26 cellular contexts compared by ENCODE assay signal in the genomic region with DNA sequence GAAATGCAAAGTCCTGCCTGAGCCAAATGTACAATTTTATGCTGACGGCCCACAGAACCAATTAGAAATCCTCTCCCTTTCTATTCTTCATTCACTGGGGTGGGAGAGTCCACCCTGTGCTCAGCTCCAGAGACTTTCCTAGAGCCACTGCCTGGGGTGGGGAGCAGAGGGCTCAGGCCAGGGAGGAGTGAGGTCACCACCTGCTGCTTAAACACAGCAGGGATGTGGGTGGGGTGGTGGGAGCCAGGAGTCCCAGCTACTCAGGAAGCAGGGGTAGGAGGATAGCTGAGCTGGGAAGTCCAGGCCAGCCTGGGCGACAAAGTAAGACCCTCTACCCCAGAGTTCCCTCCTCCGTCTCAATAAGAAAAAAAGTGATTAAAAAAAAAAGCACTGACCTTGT. TPM values are rescaled to one million over a fixed set of nuclear protein-coding genes. Genes with fewer than 3 reads are reported as not detected.
DNase-seq lines count a peak whose midpoint lies in the region; ATAC-seq and TF ChIP-seq lines count a peak whose summit lies in the region.
"Had no signal": no experiment of that assay in that cellular context is flagged by ENCODE, and none has a peak within 500 bp of the region (broad histone marks: within the 10 kb centered on the region; RNA-seq: fewer than 3 reads in every experiment).

No MANE protein-coding gene starts in this region.

- CTCF ChIA-PET in MCF 10A (lab: Yijun Ruan, JAX) (interaction anchor here (0.6 to 0.7 kb wide), 3 partner anchors 11 to 116 kb away, joined by 3 to 4 read pairs (median 3); no protein-coding TSS in a partner anchor), mammary epithelial cell (lab: Charles Lee; ENCODE audit: low non-redundant PET) (interaction anchor here (0.5 kb wide), 1 partner anchor 81 kb away, joined by 3 read pairs; no protein-coding TSS in a partner anchor)

- dilution Hi-C loops in mammary epithelial cell (cut with HindIII; ENCODE audit: low sequenced_read_pairs), result no loop called here

- no peak overlapping the region for H2AFZ ChIP-seq in mammary epithelial cell (ENCODE audit: low read depth, low read length)

- H3K27ac Mint-ChIP-seq in MCF 10A (ENCODE audit: low read depth, unreplicated experiment), result peak overlapping the region; percentile 53
- peak overlapping the region; percentile 63 for H3K27ac Mint-ChIP-seq in type B pancreatic cell
- H3K27ac Mint-ChIP-seq: activated naive CD4-positive, alpha-beta T cell treated with anti-CD3 and anti-CD28 coated beads for 36 hours; activated T-cell treated with anti-CD3 and anti-CD28 coated beads, Interleukin-2, amount 50 U/mL, for 24 hours; B cell; IgD-negative memory B cell had no signal

- intact Hi-C loops in MCF 10A (cut with micrococcal nuclease), result no loop called here
- intact Hi-C loops in breast epithelium (cut with DNase I; ENCODE audit: low total_unique reads), result no loop called here
- intact Hi-C loops in mammary epithelial cell (cut with micrococcal nuclease), result no loop called here

- in situ Hi-C loops in mammary epithelial cell (cut with MboI; ENCODE audit: low sequenced_read_pairs in 2 of 2), result no loop called here

- H3K27me3 ChIP-seq in breast epithelium, result no peaks in the 10 kb centered on the region
- no peaks in the 10 kb centered on the region for H3K27me3 ChIP-seq in mammary epithelial cell (ENCODE audit: insufficient read depth, low read length)
- H3K27me3 ChIP-seq: ovary, tibial nerve had no signal

- no peaks in the 10 kb centered on the region for H3K9me3 Mint-ChIP-seq in MCF 10A (ENCODE audit: unreplicated experiment)
- H3K9me3 Mint-ChIP-seq in type B pancreatic cell, result peaks cover 4% of the 10 kb centered on the region

- no peaks in the 10 kb centered on the region for H3K9me3 ChIP-seq in breast epithelium
- no peaks in the 10 kb centered on the region for H3K9me3 ChIP-seq in mammary epithelial cell (replicated peaks; ENCODE audit: insufficient read depth, low read length)
- H3K9me3 ChIP-seq: ovary, tibial nerve had no signal

- H3K4me1 ChIP-seq in breast epithelium (no peaks in the 10 kb centered on the region), mammary epithelial cell (ENCODE audit: insufficient read depth, low read length) (peaks cover 28% of the 10 kb centered on the region)
- H3K4me1 ChIP-seq: tibial nerve had no signal

- peaks cover 35% of the 10 kb centered on the region for H3K36me3 Mint-ChIP-seq in MCF 10A (ENCODE audit: insufficient read depth, unreplicated experiment)
- peaks cover 41% of the 10 kb centered on the region for H3K36me3 Mint-ChIP-seq in type B pancreatic cell

- H3K9ac ChIP-seq in mammary epithelial cell (ENCODE audit: insufficient read depth, low read length), result no peak overlapping the region

- H4K20me1 ChIP-seq in mammary epithelial cell (ENCODE audit: insufficient read depth, low read length), result no peaks in the 10 kb centered on the region

- no peak overlapping the region for H3K4me2 ChIP-seq in mammary epithelial cell (ENCODE audit: insufficient read depth, low read depth, low read length)

- POLR2A ChIA-PET in MCF 10A (lab: Yijun Ruan, JAX), result no interaction called here

- ATAC-seq in GM18502 (IDR thresholded peaks at IDR 0.05; ENCODE audit: poor library complexity, unreplicated experiment), result no peak
- ATAC-seq: GM12878; stimulated activated naive CD8-positive, alpha-beta T cell treated with anti-CD3 and anti-CD28 coated beads, Interleukin-15, Interleukin-2, amounts not matched to agents 100 U/mL and 50 U/mL, for 24 hours had no signal

- peaks cover 30% of the 10 kb centered on the region for H3K4me1 Mint-ChIP-seq in MCF 10A (ENCODE audit: insufficient read depth, unreplicated experiment)
- H3K4me1 Mint-ChIP-seq in type B pancreatic cell (ENCODE audit: unreplicated experiment), result peaks cover 9% of the 10 kb centered on the region
- H3K4me1 Mint-ChIP-seq: B cell had no signal

- H3K4me3 Mint-ChIP-seq in MCF 10A (ENCODE audit: unreplicated experiment) (no peak overlapping the region), type B pancreatic cell (no peak overlapping the region)
- H3K4me3 Mint-ChIP-seq: activated naive CD4-positive, alpha-beta T cell treated with anti-CD3 and anti-CD28 coated beads for 36 hours; activated T-cell treated with anti-CD3 and anti-CD28 coated beads, Interleukin-2, amount 50 U/mL, for 24 hours; B cell; IgD-negative memory B cell had no signal

- no peaks in the 10 kb centered on the region for H3K27me3 Mint-ChIP-seq in MCF 10A (ENCODE audit: insufficient read depth, unreplicated experiment)
- H3K27me3 Mint-ChIP-seq in type B pancreatic cell, result no peaks in the 10 kb centered on the region
- H3K27me3 Mint-ChIP-seq: activated T-cell treated with anti-CD3 and anti-CD28 coated beads, Interleukin-2, amount 50 U/mL, for 24 hours; B cell; IgD-negative memory B cell had no signal

- H3K4me3 ChIP-seq in breast epithelium (no peak overlapping the region), mammary epithelial cell (replicated peaks in 1 of 3; ENCODE audit: insufficient read depth in 1 of 3, low read depth in 2 of 3, low read length in 3 of 3) (no peak overlapping the region)
- H3K4me3 ChIP-seq: GM12878, lung, ovary, tibial nerve had no signal

- no peak for TF ChIP-seq POLR2A in breast epithelium (IDR thresholded peaks at IDR 0.05)

- DNase-seq in MCF 10A (ENCODE audit: unreplicated experiment) (no peak), breast epithelium (ENCODE audit: low spot score in 2 of 2) (no peak), mammary epithelial cell (no peak), kidney tubule cell (ENCODE audit: low spot score) (peak; percentile 73), type B pancreatic cell (ENCODE audit: extremely low spot score, unreplicated experiment) (no peak), NCI-H2029 treated with DMSO at 0.1 percent for 48 hours (lab: John Stamatoyannopoulos, UW) (no peak), SIG-M5 (lab: John Stamatoyannopoulos, UW) (no peak)
- DNase-seq: 8988T; activated naive CD4-positive, alpha-beta T cell treated with anti-CD3 and anti-CD28 coated beads for 36 hours; activated T-cell treated with anti-CD3 and anti-CD28 coated beads, Interleukin-2, amount 50 U/mL, for 24 hours; COR-L47; DMS79; NCI-H1436 treated with DMSO at 0.1 percent for 48 hours; NCI-H2171; Right ventricle myocardium superior; stimulated activated CD4-positive, alpha-beta T cell treated with anti-CD3 and anti-CD28 coated beads, Interleukin-12 subunit alpha, Interleukin-12 subunit beta, amount 100 ng/mL, for 4 hours; stimulated activated CD4-positive, alpha-beta T cell treated with anti-CD3 and anti-CD28 coated beads, Interleukin-4, amount 100 ng/mL, for 4 hours; stimulated activated naive CD8-positive, alpha-beta T cell treated with anti-CD3 and anti-CD28 coated beads, Interleukin-15, Interleukin-2, amounts not matched to agents 100 U/mL and 50 U/mL, for 24 hours had no signal

- no peaks in the 10 kb centered on the region for H3K36me3 ChIP-seq in breast epithelium
- H3K36me3 ChIP-seq in mammary epithelial cell (ENCODE audit: insufficient read depth, low read length), result peaks cover 8% of the 10 kb centered on the region
- H3K36me3 ChIP-seq: ovary had no signal

- H3K79me2 ChIP-seq in mammary epithelial cell (ENCODE audit: insufficient read depth, low read length), result peaks cover 53% of the 10 kb centered on the region

- BruUV-seq in MCF 10A (replicated peaks; lab: Mats Ljungman, UMichigan) (TSS peak; percentile 59), mammary epithelial cell (replicated peaks; lab: Mats Ljungman, UMichigan) (TSS peak; percentile 47)

- WGBS in mammary epithelial cell (ENCODE audit: low coverage, missing lambda C conversion rate), result 90% methylated on average over 3 of the region's 3 CpGs

- H3K27ac ChIP-seq in breast epithelium (no peak overlapping the region), mammary epithelial cell (ENCODE audit: insufficient read depth, low read depth, low read length) (no peak overlapping the region)
- H3K27ac ChIP-seq: HL-60, ovary, tibial nerve had no signal

- TF ChIP-seq CTCF in MCF 10A (IDR thresholded peaks at IDR 0.05; ENCODE audit: unreplicated experiment), result no peak
- TF ChIP-seq CTCF in breast epithelium (IDR thresholded peaks at IDR 0.05), result no peak
- TF ChIP-seq CTCF in mammary epithelial cell (conservative IDR thresholded peaks at IDR 0.05 in 1 of 2, IDR thresholded peaks at IDR 0.05 in 1 of 2; ENCODE audit: extremely low read depth in 1 of 2, insufficient read depth in 1 of 2, low read depth in 1 of 2, low read length in 2 of 2), result no peak
- no peak for TF ChIP-seq CTCF in type B pancreatic cell (conservative IDR thresholded peaks at IDR 0.05)

RNA-seq across cellular contexts. Expression of a gene that starts 26.9 kb away (rescaled TPM):
- total RNA-seq in MCF 10A (2022), result 58.9 and 102 TPM in 2 replicates
- 100 to 1,000 TPM in 1 of 3 donors, 10 to 100 TPM in 2; 61.0 to 120 (median 71.8) TPM for total RNA-seq in breast epithelium
- total RNA-seq in mammary epithelial cell, result 10 to 100 TPM; 54.7 to 59.7 TPM
- 17.4 TPM for polyA plus RNA-seq in mammary epithelial cell
- polyA minus RNA-seq in mammary epithelial cell, result 30.6 TPM
- 76.2 and 81.0 TPM in 2 replicates for total RNA-seq in type B pancreatic cell (ENCODE audit: low replicate concordance)
